ENCODE assay signal across 11 cellular contexts in the genomic region with DNA sequence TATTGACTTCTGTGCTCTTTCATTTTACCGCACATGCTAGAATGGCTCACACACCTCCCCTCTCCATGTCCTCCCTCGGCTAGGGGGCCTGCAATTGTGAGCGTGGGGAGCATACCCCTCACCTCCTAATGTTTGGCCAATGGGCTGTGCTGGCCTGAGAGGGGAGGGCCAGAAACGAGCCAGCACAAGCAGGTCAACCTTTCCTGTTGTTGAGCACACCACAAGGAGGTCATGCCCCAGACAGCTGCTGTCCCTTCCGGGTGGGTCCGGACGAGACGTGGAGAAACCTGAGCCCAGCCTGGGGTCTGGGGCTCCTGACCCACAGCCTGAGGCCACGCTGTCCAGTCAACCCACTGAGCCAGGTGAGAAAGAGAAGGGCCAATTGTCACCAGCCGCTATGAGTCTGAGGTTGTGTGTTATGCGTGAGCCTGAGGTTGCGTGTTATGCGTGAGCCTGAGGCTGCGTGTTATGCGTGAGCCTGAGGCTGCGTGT.
DNase-seq lines count a peak whose midpoint lies in the region; ATAC-seq and TF ChIP-seq lines count a peak whose summit lies in the region.
"Had no signal": no experiment of that assay in that cellular context is flagged by ENCODE, and none has a peak within 500 bp of the region (broad histone marks: within the 10 kb centered on the region; RNA-seq: fewer than 3 reads in every experiment).

No MANE protein-coding gene starts in this region.

- H3K4me1 ChIP-seq in GM23338 (ENCODE audit: insufficient read depth) = no peaks in the 10 kb centered on the region
- H3K4me1 ChIP-seq in colonic mucosa = peaks cover 4% of the 10 kb centered on the region
- peaks cover 6 to 9% of the 10 kb centered on the region in 2 experiments for H3K4me1 ChIP-seq in trophoblast cell (ENCODE audit: control insufficient read depth in 1 of 2, insufficient read depth in 2 of 2, low read length in 2 of 2)

- H2BK12ac ChIP-seq in trophoblast cell (ENCODE audit: low read length) = no peak overlapping the region

- H3K14ac ChIP-seq in trophoblast cell (ENCODE audit: low read length) = peak overlapping the region; percentile 31

- H3K9ac ChIP-seq in colonic mucosa (ENCODE audit: low read depth in 2 of 2, low read length in 2 of 2) (no peak overlapping the region), trophoblast cell (ENCODE audit: low read length) (no peak overlapping the region)

- TF ChIP-seq CTCF in GM23338 (conservative IDR thresholded peaks at IDR 0.05; ENCODE audit: low read depth in 2 of 2) = no peak
- TF ChIP-seq CTCF in colonic mucosa (IDR thresholded peaks at IDR 0.05) = no peak
- no peak for TF ChIP-seq CTCF in mesothelial cell of epicardium (IDR thresholded peaks at IDR 0.05; ENCODE audit: unreplicated experiment)

- H3K18ac ChIP-seq in trophoblast cell (ENCODE audit: low read length) = no peak overlapping the region

- intact Hi-C loops in colonic mucosa (cut with DNase I) = no loop called here

- H3K27ac Mint-ChIP-seq in GM23338 (no peak overlapping the region), mesothelial cell of epicardium (no peak overlapping the region), immature natural killer cell (no peak overlapping the region)
- H3K27ac Mint-ChIP-seq: B cell had no signal

- H3K4me1 Mint-ChIP-seq in GM23338 (peaks cover 19% of the 10 kb centered on the region), mesothelial cell of epicardium (no peaks in the 10 kb centered on the region), immature natural killer cell (no peaks in the 10 kb centered on the region)
- H3K4me1 Mint-ChIP-seq: B cell, CD14-positive monocyte had no signal

- H3K4ac ChIP-seq in trophoblast cell (ENCODE audit: low read depth, low read length) = no peak overlapping the region

- WGBS in trophoblast cell (ENCODE audit: extremely low coverage, insufficient coverage, insufficient read length) = no CpG with 5 or more reads among the region's 16 CpGs

- H3K9me3 Mint-ChIP-seq in GM23338 = no peaks in the 10 kb centered on the region; the same call in 2 of the 3 replicates
- no peaks in the 10 kb centered on the region for H3K9me3 Mint-ChIP-seq in mesothelial cell of epicardium
- H3K9me3 Mint-ChIP-seq in immature natural killer cell = peaks cover 0 to 1% (median 0%) of the 10 kb centered on the region in 6 donors

- no peak overlapping the region for H4K91ac ChIP-seq in trophoblast cell (ENCODE audit: low read depth, low read length)

- H3K27ac ChIP-seq in GM23338 (ENCODE audit: low read depth) (no peak overlapping the region), colonic mucosa (no peak overlapping the region), trophoblast cell (ENCODE audit: low read depth, low read length) (no peak overlapping the region)

- DNase-seq in GM23338 (ENCODE audit: low spot score) (no peak), colonic mucosa (peak; percentile 13), islet precursor cell (peak; percentile 50), trophoblast cell (no peak), mesothelial cell of epicardium (ENCODE audit: low spot score in 2 of 2, unreplicated experiment in 2 of 2) (no peak), NCI-H446 (lab: John Stamatoyannopoulos, UW) (no peak), immature natural killer cell (no peak)
- DNase-seq: MG63 had no signal

- H3K27me3 ChIP-seq in GM23338 (ENCODE audit: insufficient read depth) = no peaks in the 10 kb centered on the region
- no peaks in the 10 kb centered on the region for H3K27me3 ChIP-seq in colonic mucosa
- no peaks in the 10 kb centered on the region for H3K27me3 ChIP-seq in trophoblast cell (ENCODE audit: insufficient read depth, low read length)
- H3K27me3 ChIP-seq: MG63 had no signal

- no peak overlapping the region for H4K8ac ChIP-seq in trophoblast cell (ENCODE audit: low read depth, low read length)

- H3K27me3 Mint-ChIP-seq in GM23338 (ENCODE audit: insufficient read depth, low read depth, poor library complexity) (peaks cover 3% of the 10 kb centered on the region), mesothelial cell of epicardium (ENCODE audit: low read depth) (peaks cover 18% of the 10 kb centered on the region), immature natural killer cell (ENCODE audit: low read depth in 3 of 3) (peaks cover 2 to 10% (median 3%) of the 10 kb centered on the region in 3 donors)

- no peaks in the 10 kb centered on the region for H3F3A ChIP-seq in GM23338 (replicated peaks; ENCODE audit: low read depth)

- no peak overlapping the region for H2BK5ac ChIP-seq in trophoblast cell (ENCODE audit: low read depth, low read length, poor library complexity)

- H3K79me2 ChIP-seq in GM23338 (replicated peaks; ENCODE audit: insufficient read depth) (no peaks in the 10 kb centered on the region), trophoblast cell (ENCODE audit: control insufficient read depth, insufficient read depth, low read length, poor library complexity) (no peaks in the 10 kb centered on the region)

- no peaks in the 10 kb centered on the region for H4K20me1 ChIP-seq in GM23338 (replicated peaks; ENCODE audit: insufficient read depth)

- H3K79me1 ChIP-seq in trophoblast cell (ENCODE audit: low read length) = no peaks in the 10 kb centered on the region

- H3K9me2 ChIP-seq in GM23338 (ENCODE audit: insufficient read depth) = no peaks in the 10 kb centered on the region

- no peak overlapping the region for H2BK120ac ChIP-seq in trophoblast cell (ENCODE audit: insufficient read depth, low read length, poor library complexity)

- H3K36me3 Mint-ChIP-seq in GM23338 (ENCODE audit: low read depth) (no peaks in the 10 kb centered on the region), mesothelial cell of epicardium (no peaks in the 10 kb centered on the region), immature natural killer cell (no peaks in the 10 kb centered on the region)
- H3K36me3 Mint-ChIP-seq: CD14-positive monocyte had no signal

- H2AFZ ChIP-seq in GM23338 (peak overlapping the region; percentile 72; the same call in 1 of the 2 replicates), trophoblast cell (ENCODE audit: insufficient read depth, low read length, poor library complexity) (no peak overlapping the region)

- H2AK5ac ChIP-seq in trophoblast cell (ENCODE audit: low read length) = no peak overlapping the region

- no peak for ATAC-seq in GM23338

- H3K36me3 ChIP-seq in GM23338 (ENCODE audit: insufficient read depth) (no peaks in the 10 kb centered on the region), colonic mucosa (no peaks in the 10 kb centered on the region), trophoblast cell (ENCODE audit: control insufficient read depth in 1 of 2, insufficient read depth in 2 of 2, low read length in 2 of 2) (no peaks in the 10 kb centered on the region)
- H3K36me3 ChIP-seq: MG63 had no signal

- H3K4me3 Mint-ChIP-seq in GM23338 (no peak overlapping the region), mesothelial cell of epicardium (no peak overlapping the region), immature natural killer cell (no peak overlapping the region)
- H3K4me3 Mint-ChIP-seq: B cell, CD14-positive monocyte had no signal

- no peak overlapping the region for H3K23ac ChIP-seq in trophoblast cell (ENCODE audit: low read length)

- H3K4me3 ChIP-seq in GM23338 (no peak overlapping the region), colonic mucosa (no peak overlapping the region), trophoblast cell (ENCODE audit: low read depth, low read length) (no peak overlapping the region)
- H3K4me3 ChIP-seq: K562, MG63 had no signal

- H3K4me2 ChIP-seq in GM23338 (no peak overlapping the region), trophoblast cell (ENCODE audit: low read length) (no peak overlapping the region)

- no peak overlapping the region for H4K12ac ChIP-seq in trophoblast cell (ENCODE audit: low read depth, low read length)

- no peaks in the 10 kb centered on the region for H3K9me3 ChIP-seq in colonic mucosa
- no peaks in the 10 kb centered on the region for H3K9me3 ChIP-seq in trophoblast cell (ENCODE audit: insufficient read depth, low read depth, low read length)
- H3K9me3 ChIP-seq: MG63 had no signal

TF ChIP-seq in GM23338, 12 proteins besides CTCF, POLR2A, EP300 and RAD21 (continues in another document):
- TF ChIP-seq STAT1 (IDR thresholded peaks at IDR 0.05; ENCODE audit: unreplicated experiment) = no peak
- TF ChIP-seq, protein P1, sequence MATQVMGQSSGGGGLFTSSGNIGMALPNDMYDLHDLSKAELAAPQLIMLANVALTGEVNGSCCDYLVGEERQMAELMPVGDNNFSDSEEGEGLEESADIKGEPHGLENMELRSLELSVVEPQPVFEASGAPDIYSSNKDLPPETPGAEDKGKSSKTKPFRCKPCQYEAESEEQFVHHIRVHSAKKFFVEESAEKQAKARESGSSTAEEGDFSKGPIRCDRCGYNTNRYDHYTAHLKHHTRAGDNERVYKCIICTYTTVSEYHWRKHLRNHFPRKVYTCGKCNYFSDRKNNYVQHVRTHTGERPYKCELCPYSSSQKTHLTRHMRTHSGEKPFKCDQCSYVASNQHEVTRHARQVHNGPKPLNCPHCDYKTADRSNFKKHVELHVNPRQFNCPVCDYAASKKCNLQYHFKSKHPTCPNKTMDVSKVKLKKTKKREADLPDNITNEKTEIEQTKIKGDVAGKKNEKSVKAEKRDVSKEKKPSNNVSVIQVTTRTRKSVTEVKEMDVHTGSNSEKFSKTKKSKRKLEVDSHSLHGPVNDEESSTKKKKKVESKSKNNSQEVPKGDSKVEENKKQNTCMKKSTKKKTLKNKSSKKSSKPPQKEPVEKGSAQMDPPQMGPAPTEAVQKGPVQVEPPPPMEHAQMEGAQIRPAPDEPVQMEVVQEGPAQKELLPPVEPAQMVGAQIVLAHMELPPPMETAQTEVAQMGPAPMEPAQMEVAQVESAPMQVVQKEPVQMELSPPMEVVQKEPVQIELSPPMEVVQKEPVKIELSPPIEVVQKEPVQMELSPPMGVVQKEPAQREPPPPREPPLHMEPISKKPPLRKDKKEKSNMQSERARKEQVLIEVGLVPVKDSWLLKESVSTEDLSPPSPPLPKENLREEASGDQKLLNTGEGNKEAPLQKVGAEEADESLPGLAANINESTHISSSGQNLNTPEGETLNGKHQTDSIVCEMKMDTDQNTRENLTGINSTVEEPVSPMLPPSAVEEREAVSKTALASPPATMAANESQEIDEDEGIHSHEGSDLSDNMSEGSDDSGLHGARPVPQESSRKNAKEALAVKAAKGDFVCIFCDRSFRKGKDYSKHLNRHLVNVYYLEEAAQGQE (IDR thresholded peaks at IDR 0.05; ENCODE audit: unreplicated experiment) = no peak
- TF ChIP-seq NANOG (IDR thresholded peaks at IDR 0.05; ENCODE audit: borderline replicate concordance) = no peak
- TF ChIP-seq, protein P2, sequence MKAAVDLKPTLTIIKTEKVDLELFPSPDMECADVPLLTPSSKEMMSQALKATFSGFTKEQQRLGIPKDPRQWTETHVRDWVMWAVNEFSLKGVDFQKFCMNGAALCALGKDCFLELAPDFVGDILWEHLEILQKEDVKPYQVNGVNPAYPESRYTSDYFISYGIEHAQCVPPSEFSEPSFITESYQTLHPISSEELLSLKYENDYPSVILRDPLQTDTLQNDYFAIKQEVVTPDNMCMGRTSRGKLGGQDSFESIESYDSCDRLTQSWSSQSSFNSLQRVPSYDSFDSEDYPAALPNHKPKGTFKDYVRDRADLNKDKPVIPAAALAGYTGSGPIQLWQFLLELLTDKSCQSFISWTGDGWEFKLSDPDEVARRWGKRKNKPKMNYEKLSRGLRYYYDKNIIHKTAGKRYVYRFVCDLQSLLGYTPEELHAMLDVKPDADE (IDR thresholded peaks at IDR 0.05) = no peak
- TF ChIP-seq CREB1 (CRISPR knock-in tag; IDR thresholded peaks at IDR 0.05; ENCODE audit: low read depth) = no peak

Comparison
In these comparisons a context has a peak if more than half of its experiments do, and no peak if none do; other contexts are left out.
1. DNase-seq: peak in colonic mucosa (single experiment) and islet precursor cell (single experiment); none in GM23338 (single experiment), trophoblast cell (0 of 2), mesothelial cell of epicardium (0 of 2), NCI-H446 (0 of 2) and immature natural killer cell (0 of 3).